ENCODE assay signal across 1 cellular context in the genomic region with DNA sequence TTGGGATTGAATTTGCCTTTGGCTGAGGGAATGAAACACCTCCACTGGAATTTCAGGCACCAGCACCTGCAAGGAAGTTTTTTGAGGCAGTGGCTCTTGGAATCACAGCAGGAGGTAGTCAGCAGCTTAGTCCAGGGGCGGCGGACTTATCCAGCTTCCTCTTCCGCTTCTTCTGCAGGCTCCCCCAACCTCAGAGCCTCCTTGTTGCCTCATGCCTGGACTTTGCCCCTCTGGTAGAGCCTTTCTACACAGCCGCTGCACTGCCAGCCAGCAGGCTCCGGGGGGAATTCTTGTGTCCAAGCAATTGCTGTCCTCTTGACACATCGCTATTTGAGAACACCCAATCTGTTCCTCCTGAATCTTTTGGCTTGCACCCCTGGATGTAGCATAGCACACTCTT.
TF ChIP-seq lines count a peak whose summit lies in the region.

No MANE protein-coding gene starts in this region.

TF ChIP-seq in K562, 482 proteins besides CTCF, POLR2A, EP300 and RAD21:
- peak; percentile 12; the same call in 1 of the 2 replicates for TF ChIP-seq SPI1 (IDR thresholded peaks at IDR 0.05; ENCODE audit: borderline replicate concordance, low read depth, low read length)
- TF ChIP-seq POU5F1 (IDR thresholded peaks at IDR 0.05; ENCODE audit: borderline replicate concordance, low read depth, low read length, partially characterized antibody) = no peak
